ENCODE assay signal across 24 cellular contexts in genomic region chr17:76217081-76217480, GRCh38.
"Had no signal": no experiment of that assay in that cellular context is flagged by ENCODE, and none has a peak within 500 bp of the region (broad histone marks: within the 10 kb centered on the region; RNA-seq: fewer than 3 reads in every experiment).

No MANE protein-coding gene starts in this region.

- DNase-seq: dermis blood vessel endothelial cell; effector memory CD4-positive, alpha-beta T cell; hypothalamus; immature natural killer cell; mucosa of descending colon; naive B cell; occipital lobe; ovary; psoas muscle; right cardiac atrium; spleen; stimulated activated CD4-positive, alpha-beta T cell treated with anti-CD3 and anti-CD28 coated beads, Interleukin-4, amount 100 ng/mL, for 1 hour; stimulated activated CD8-positive, alpha-beta memory T cell treated with anti-CD3 and anti-CD28 coated beads, Interleukin-4, amount 100 ng/mL, for 48 hours; stimulated activated naive CD4-positive, alpha-beta T cell treated with Interleukin-2 at 50 U/mL for 16 hours; stomach; thyroid gland; trophoblast cell had no signal

- H3K27me3 Mint-ChIP-seq: memory B cell had no signal

- H3K9me3 Mint-ChIP-seq: immature natural killer cell, memory B cell, mesothelial cell of epicardium, naive B cell had no signal

- H3K27ac ChIP-seq: coronary artery, ovary, psoas muscle, skin epidermis, spleen, stomach, thyroid gland, vagina had no signal

- H3K4me3 Mint-ChIP-seq: immature natural killer cell, memory B cell, mesothelial cell of epicardium, naive B cell had no signal

- H3K9me3 ChIP-seq: mucosa of descending colon, ovary, psoas muscle, spleen, stomach, thyroid gland, vagina had no signal

- ATAC-seq: left lobe of liver, mucosa of descending colon, psoas muscle, right cardiac atrium had no signal

- H3K36me3 Mint-ChIP-seq: immature natural killer cell, memory B cell, mesothelial cell of epicardium, naive B cell had no signal

- H3K4me3 ChIP-seq: coronary artery, lung, mucosa of descending colon, ovary, psoas muscle, skin epidermis, spleen, stomach, thyroid gland, vagina had no signal

- H3K27ac Mint-ChIP-seq: memory B cell, mesothelial cell of epicardium, naive B cell had no signal

- H3K4me1 Mint-ChIP-seq: immature natural killer cell, memory B cell had no signal

- H3K27me3 ChIP-seq: ovary, stomach, thyroid gland, vagina had no signal

- H3K36me3 ChIP-seq: ovary, spleen, stomach, thyroid gland, vagina had no signal

- H3K4me1 ChIP-seq: stomach, thyroid gland, vagina had no signal
